22 cellular contexts compared by ENCODE assay signal in the genomic region with DNA sequence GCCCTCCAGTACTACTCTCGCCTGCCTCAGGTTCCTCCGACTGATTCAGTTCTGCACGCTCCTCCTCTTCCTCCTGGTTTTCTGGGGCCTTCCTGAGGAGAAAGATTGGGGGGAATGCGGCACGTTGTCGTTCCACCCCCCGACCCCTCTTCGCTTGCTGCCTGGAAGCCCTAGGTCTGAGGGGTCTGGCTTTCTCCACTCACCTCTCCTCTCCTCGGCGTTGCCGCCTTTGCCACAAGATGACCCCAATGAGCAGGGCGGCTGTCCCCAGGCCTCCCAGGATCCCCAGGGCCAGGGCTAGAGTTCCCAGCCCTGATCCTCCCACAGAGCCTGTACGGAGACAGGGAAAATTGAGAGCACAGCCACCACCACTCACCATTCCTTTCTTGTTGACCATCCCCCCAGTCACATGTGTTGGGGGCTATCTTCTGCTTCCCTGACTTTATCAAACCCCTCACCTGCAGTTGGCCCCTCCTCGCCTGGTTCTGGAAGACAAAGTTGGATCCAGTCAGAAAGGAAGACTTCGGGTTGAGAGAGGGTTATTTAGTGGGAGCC. TPM values are rescaled to one million over a fixed set of nuclear protein-coding genes. Genes with fewer than 3 reads are reported as not detected.
DNase-seq lines count a peak whose midpoint lies in the region; ATAC-seq and TF ChIP-seq lines count a peak whose summit lies in the region.
"Had no signal": no experiment of that assay in that cellular context is flagged by ENCODE, and none has a peak within 500 bp of the region (broad histone marks: within the 10 kb centered on the region; RNA-seq: fewer than 3 reads in every experiment).

No MANE protein-coding gene starts in this region.

- no peak for TF ChIP-seq POLR2A in esophagus muscularis mucosa (IDR thresholded peaks at IDR 0.05; ENCODE audit: low read depth)

- H2AFZ ChIP-seq in neural progenitor cell (replicated peaks) = no peak overlapping the region
- no peak overlapping the region for H2AFZ ChIP-seq in MM.1S (ENCODE audit: low read length)
- H2AFZ ChIP-seq: hepatocyte had no signal

- H4K20me1 ChIP-seq in BLaER1 (no peaks in the 10 kb centered on the region), neural progenitor cell (ENCODE audit: low read depth) (peaks cover 5% of the 10 kb centered on the region), MM.1S (ENCODE audit: insufficient read depth, low read length) (no peaks in the 10 kb centered on the region)

- H3K4me3 ChIP-seq in BLaER1 (no peak overlapping the region), esophagus muscularis mucosa (no peak overlapping the region), neural progenitor cell (no peak overlapping the region), MM.1S (ENCODE audit: low read length) (no peak overlapping the region), foreskin fibroblast (ENCODE audit: low read depth in 1 of 2, low read length in 2 of 2) (no peak overlapping the region)
- H3K4me3 ChIP-seq: HAP-1, hepatocyte had no signal

- H3K9me3 ChIP-seq in BLaER1 (no peaks in the 10 kb centered on the region), esophagus muscularis mucosa (no peaks in the 10 kb centered on the region), neural progenitor cell (ENCODE audit: low read depth) (no peaks in the 10 kb centered on the region), MM.1S (replicated peaks; ENCODE audit: insufficient read depth, low read length) (no peaks in the 10 kb centered on the region)
- H3K9me3 ChIP-seq: HAP-1 had no signal

- H3K4me2 ChIP-seq in BLaER1 = no peak overlapping the region
- H3K4me2 ChIP-seq in neural progenitor cell = no peak overlapping the region
- H3K4me2 ChIP-seq in MM.1S (ENCODE audit: low read depth, low read length) = no peak overlapping the region
- H3K4me2 ChIP-seq: hepatocyte had no signal

- DNase-seq in RWPE1 (ENCODE audit: low spot score) (no peak), esophagus muscularis mucosa (ENCODE audit: extremely low spot score) (no peak), neural progenitor cell (ENCODE audit: low spot score) (no peak), MM.1S (no peak), NCI-H1048 (lab: John Stamatoyannopoulos, UW) (no peak), foreskin fibroblast (no peak)
- DNase-seq: activated effector memory CD4-positive, alpha-beta T cell treated with Interleukin-2 at 50 U/mL for 16 hours; cerebellar nuclear complex; COR-L47; islet precursor cell; mammary epithelial cell; NCI-H2029; stimulated activated naive CD8-positive, alpha-beta T cell treated with anti-CD3 and anti-CD28 coated beads, Interleukin-15, amount 100 ng/mL, for 72 hours had no signal

- H3K9ac ChIP-seq in BLaER1 (peak overlapping the region; percentile 48; the same call in 1 of the 2 replicates), neural progenitor cell (no peak overlapping the region), MM.1S (ENCODE audit: low read length) (no peak overlapping the region)

- H3K27me3 Mint-ChIP-seq in neural progenitor cell (ENCODE audit: insufficient read depth, low read depth) = peaks cover 12% of the 10 kb centered on the region
- H3K27me3 Mint-ChIP-seq: IgD-negative memory B cell; stimulated activated naive CD8-positive, alpha-beta T cell treated with anti-CD3 and anti-CD28 coated beads, Interleukin-15, amount 100 ng/mL, for 72 hours had no signal

- POLR2A ChIA-PET in RWPE1 (lab: Yijun Ruan, JAX; ENCODE audit: low non-redundant PET) = no interaction called here

- peaks cover 22% of the 10 kb centered on the region for H3K79me2 ChIP-seq in neural progenitor cell (ENCODE audit: low read depth)
- H3K79me2 ChIP-seq in MM.1S (ENCODE audit: low read length) = peaks cover 8% of the 10 kb centered on the region

- H3K27me3 ChIP-seq in BLaER1 = no peaks in the 10 kb centered on the region
- H3K27me3 ChIP-seq in esophagus muscularis mucosa = no peaks in the 10 kb centered on the region
- H3K27me3 ChIP-seq in neural progenitor cell = no peaks in the 10 kb centered on the region
- no peaks in the 10 kb centered on the region for H3K27me3 ChIP-seq in MM.1S (replicated peaks; ENCODE audit: insufficient read depth, low read length)
- H3K27me3 ChIP-seq: hepatocyte had no signal

- H3K36me3 ChIP-seq in BLaER1 = peaks cover 56% of the 10 kb centered on the region
- peaks cover 0 to 45% (median 33%) of the 10 kb centered on the region in 4 donors for H3K36me3 ChIP-seq in esophagus muscularis mucosa
- no peaks in the 10 kb centered on the region for H3K36me3 ChIP-seq in neural progenitor cell
- no peaks in the 10 kb centered on the region for H3K36me3 ChIP-seq in MM.1S (replicated peaks; ENCODE audit: insufficient read depth, low read length)

- peak overlapping the region; percentile 75 for H3K4me3 Mint-ChIP-seq in neural progenitor cell

- H3K27ac Mint-ChIP-seq in neural progenitor cell = no peak overlapping the region

- no peaks in the 10 kb centered on the region for H3K9me3 Mint-ChIP-seq in neural progenitor cell
- H3K9me3 Mint-ChIP-seq: IgD-negative memory B cell; stimulated activated naive CD8-positive, alpha-beta T cell treated with anti-CD3 and anti-CD28 coated beads, Interleukin-15, amount 100 ng/mL, for 72 hours had no signal

- TF ChIP-seq CTCF in RWPE1 (conservative IDR thresholded peaks at IDR 0.05; ENCODE audit: low read depth) (no peak), esophagus muscularis mucosa (IDR thresholded peaks at IDR 0.05) (no peak), neural progenitor cell (IDR thresholded peaks at IDR 0.05) (no peak), MM.1S (IDR thresholded peaks at IDR 0.05; ENCODE audit: low read length) (no peak), foreskin fibroblast (IDR thresholded peaks at IDR 0.05; ENCODE audit: low read depth, low read length) (no peak)

- WGBS in esophagus muscularis mucosa = 72% methylated on average over 15 of the region's 15 CpGs

- H3F3A ChIP-seq in neural progenitor cell (ENCODE audit: low read depth) (peaks cover 31% of the 10 kb centered on the region), MM.1S (ENCODE audit: insufficient read depth, low read length) (peaks cover 18% of the 10 kb centered on the region)

- H3K4me1 ChIP-seq in BLaER1 = peaks cover 36% of the 10 kb centered on the region
- peaks cover 58 to 79% (median 74%) of the 10 kb centered on the region in 4 donors for H3K4me1 ChIP-seq in esophagus muscularis mucosa
- peaks cover 13% of the 10 kb centered on the region for H3K4me1 ChIP-seq in neural progenitor cell
- H3K4me1 ChIP-seq in MM.1S (ENCODE audit: low read length) = peaks cover 15% of the 10 kb centered on the region

- CTCF ChIA-PET in RWPE1 (lab: Yijun Ruan, JAX) = interaction anchor here (1.2 kb wide), 1 partner anchor 14 kb away, joined by 4 read pairs; no protein-coding TSS in a partner anchor

- peaks cover 16% of the 10 kb centered on the region for H3K36me3 Mint-ChIP-seq in neural progenitor cell

- no peaks in the 10 kb centered on the region for H3K9me2 ChIP-seq in MM.1S (replicated peaks; ENCODE audit: insufficient read depth, low read length)

- H3K27ac ChIP-seq in BLaER1 = no peak overlapping the region
- peak overlapping the region; percentile 71 for H3K27ac ChIP-seq in RWPE1
- H3K27ac ChIP-seq in esophagus muscularis mucosa (replicated peaks in 1 of 4) = peak overlapping the region in 3 of 4 donors; percentile 84 to 99 (median 98)
- no peak overlapping the region for H3K27ac ChIP-seq in neural progenitor cell
- H3K27ac ChIP-seq in MM.1S (ENCODE audit: low read length) = no peak overlapping the region
- H3K27ac ChIP-seq: hepatocyte, HL-60, VCaP had no signal

- H3K4me1 Mint-ChIP-seq in neural progenitor cell = peaks cover 33% of the 10 kb centered on the region

- ATAC-seq in GM21390 (IDR thresholded peaks at IDR 0.05; ENCODE audit: unreplicated experiment) = no peak
- ATAC-seq: right cardiac atrium; Right ventricle myocardium inferior; stimulated activated naive CD8-positive, alpha-beta T cell treated with anti-CD3 and anti-CD28 coated beads, Interleukin-15, amount 100 ng/mL, for 72 hours had no signal

- TF ChIP-seq EP300 in esophagus muscularis mucosa (IDR thresholded peaks at IDR 0.05) = no peak

- intact Hi-C loops in esophagus muscularis mucosa (cut with DNase I) = no loop called here

RNA-seq across cellular contexts. Expression of gene AGER, which starts 2.8 kb away (rescaled TPM):
- total RNA-seq in esophagus muscularis mucosa (1 to 10 TPM in 3 of 4 donors, under 1 TPM in 1; 0.83 to 5.9 (median 3.8) TPM), neural progenitor cell (ENCODE audit: low replicate concordance) (1.1 and 1.4 TPM in 2 replicates)

RNA-seq across cellular contexts. Expression of gene RNF5, which starts 3.0 kb away (rescaled TPM):
- total RNA-seq in esophagus muscularis mucosa = 10 to 100 TPM; 76.2 to 91.4 (median 88.5) TPM
- total RNA-seq in neural progenitor cell (ENCODE audit: low replicate concordance) = 129 and 169 TPM in 2 replicates

RNA-seq across cellular contexts. Expression of gene AGPAT1, which starts 5.3 kb away (rescaled TPM):
- total RNA-seq in esophagus muscularis mucosa (10 to 100 TPM; 52.7 to 76.7 (median 68.9) TPM), neural progenitor cell (ENCODE audit: low replicate concordance) (46.9 and 105 TPM in 2 replicates)

RNA-seq across cellular contexts. Expression of gene PBX2, which starts 8.8 kb away (rescaled TPM):
- total RNA-seq in esophagus muscularis mucosa = 10 to 100 TPM; 43.6 to 95.9 (median 59.3) TPM
- 53.3 and 114 TPM in 2 replicates for total RNA-seq in neural progenitor cell (ENCODE audit: low replicate concordance)

RNA-seq across cellular contexts. Expression of gene GPSM3, which starts 11.2 kb away (rescaled TPM):
- 10 to 100 TPM in 1 of 4 donors, 1 to 10 TPM in 3; 5.7 to 17.4 (median 8.6) TPM for total RNA-seq in esophagus muscularis mucosa
- 3.4 and 4.5 TPM in 2 replicates for total RNA-seq in neural progenitor cell (ENCODE audit: low replicate concordance)

Comparison
In these comparisons a context has a peak if more than half of its experiments do, and no peak if none do; other contexts are left out.
1. H3K27ac ChIP-seq: peak in RWPE1 (single experiment) and esophagus muscularis mucosa (3 of 4); none in BLaER1 (single experiment), neural progenitor cell (single experiment) and MM.1S (single experiment).